ENCODE assay signal across 9 cellular contexts in the genomic region with DNA sequence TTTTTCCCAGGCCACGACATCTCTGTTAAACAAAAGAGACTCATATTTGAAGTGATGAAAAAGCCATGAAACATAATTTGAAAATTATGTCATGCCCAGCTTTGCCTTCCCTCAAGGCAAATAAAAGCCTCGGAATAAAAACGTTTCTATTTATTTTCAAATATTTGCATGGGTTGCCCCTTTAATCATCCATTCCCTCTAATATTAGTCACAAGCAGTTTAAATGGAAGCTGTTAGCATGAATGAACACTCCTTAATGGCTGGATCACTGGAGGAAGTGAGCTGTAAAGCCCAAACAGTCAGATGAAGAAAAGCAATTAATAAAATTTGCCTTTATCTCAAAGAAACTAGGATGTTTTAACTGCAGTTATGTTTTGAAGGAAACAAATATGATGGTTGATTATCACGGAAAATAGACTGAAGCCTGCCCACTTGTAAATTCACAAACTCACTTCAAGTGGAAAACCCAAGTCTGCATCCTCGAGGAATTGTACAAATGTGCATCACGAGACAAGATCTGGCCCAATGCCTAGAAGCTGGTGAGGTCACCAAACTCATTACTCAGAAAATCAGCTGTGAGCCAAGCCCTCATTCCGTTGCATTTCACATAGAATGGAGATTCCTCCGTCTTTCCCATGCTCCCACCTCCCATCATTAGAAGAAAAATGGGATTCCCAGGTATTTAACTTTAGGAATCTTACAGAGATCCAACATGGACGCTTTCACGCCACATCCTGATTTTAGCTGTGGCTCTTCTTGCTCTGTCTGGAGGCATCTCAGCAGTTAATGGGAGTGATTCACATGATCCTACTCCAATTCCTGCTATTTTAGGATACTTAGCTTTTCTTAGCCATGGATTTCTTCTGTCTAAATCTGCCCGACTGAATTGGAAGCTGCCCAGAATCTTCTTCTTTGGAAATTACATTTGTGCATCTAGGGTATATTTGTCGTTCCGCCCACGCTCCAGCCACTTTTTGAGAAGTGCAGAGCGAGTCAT.
A peak's percentile ranks its signal among the peaks of the same experiment; 100 is the strongest.
DNase-seq lines count a peak whose midpoint lies in the region; ATAC-seq and TF ChIP-seq lines count a peak whose summit lies in the region.
"Had no signal": no experiment of that assay in that cellular context is flagged by ENCODE, and none has a peak within 500 bp of the region (broad histone marks: within the 10 kb centered on the region; RNA-seq: fewer than 3 reads in every experiment).

No MANE protein-coding gene starts in this region.

- no peaks in the 10 kb centered on the region for H3K36me3 Mint-ChIP-seq in mesothelial cell of epicardium

- peaks cover 8% of the 10 kb centered on the region for H3K9me3 Mint-ChIP-seq in mesothelial cell of epicardium

- peaks cover 11% of the 10 kb centered on the region for H3K27me3 Mint-ChIP-seq in mesothelial cell of epicardium (ENCODE audit: low read depth)

- TF ChIP-seq POLR2A in vagina (IDR thresholded peaks at IDR 0.05): no peak

- H3K9me3 ChIP-seq in vagina: no peaks in the 10 kb centered on the region

- ATAC-seq in HG02852 (IDR thresholded peaks at IDR 0.05; ENCODE audit: unreplicated experiment): no peak

- H3K4me3 Mint-ChIP-seq in mesothelial cell of epicardium: peak overlapping the region; percentile 20
- H3K4me3 Mint-ChIP-seq: B cell had no signal

- H3K4me3 ChIP-seq in vagina: peak overlapping the region; percentile 7 to 26

- no peaks in the 10 kb centered on the region for H3K27me3 ChIP-seq in vagina

- H3K27ac Mint-ChIP-seq in mesothelial cell of epicardium: peak overlapping the region; percentile 92
- H3K27ac Mint-ChIP-seq: B cell had no signal

- DNase-seq in NCI-H2171 treated with DMSO at 0.1 percent for 48 hours (lab: John Stamatoyannopoulos, UW): peak; percentile 19
- no peak for DNase-seq in NCI-H2171 (lab: John Stamatoyannopoulos, UW)
- peak; percentile 95 for DNase-seq in dermis blood vessel endothelial cell
- DNase-seq in mesothelial cell of epicardium (ENCODE audit: low spot score in 2 of 2, unreplicated experiment in 2 of 2): peak; percentile 41 to 72
- DNase-seq in vagina (ENCODE audit: extremely low spot score in 2 of 2): no peak
- DNase-seq in DMS114 treated with DMSO at 0.1 percent for 48 hours (lab: John Stamatoyannopoulos, UW; ENCODE audit: unreplicated experiment): no peak
- no peak for DNase-seq in NCI-H2196 treated with DMSO at 0.1 percent for 48 hours (lab: John Stamatoyannopoulos, UW; ENCODE audit: unreplicated experiment)

- peak overlapping the region; percentile 79 for H3K27ac ChIP-seq in vagina

- peaks cover 15% of the 10 kb centered on the region for H3K4me1 ChIP-seq in vagina

- peaks cover 23% of the 10 kb centered on the region for H3K4me1 Mint-ChIP-seq in mesothelial cell of epicardium
- H3K4me1 Mint-ChIP-seq: B cell had no signal

- TF ChIP-seq CTCF in mesothelial cell of epicardium (IDR thresholded peaks at IDR 0.05; ENCODE audit: unreplicated experiment) (no peak), vagina (IDR thresholded peaks at IDR 0.05) (no peak)

- intact Hi-C loops in vagina (cut with DNase I): no loop called here

- no peaks in the 10 kb centered on the region for H3K36me3 ChIP-seq in vagina

Comparison
In these comparisons a context has a peak if more than half of its experiments do, and no peak if none do; other contexts are left out.
1. DNase-seq: peak in NCI-H2171 treated with DMSO at 0.1 percent for 48 hours (single experiment), dermis blood vessel endothelial cell (single experiment) and mesothelial cell of epicardium (2 of 2); none in NCI-H2171 (single experiment), vagina (0 of 2), DMS114 treated with DMSO at 0.1 percent for 48 hours (single experiment) and NCI-H2196 treated with DMSO at 0.1 percent for 48 hours (single experiment).